In genomic region chr7:79319369-79319768, GRCh38 we compare ENCODE assay signal across 18 cellular contexts.
DNase-seq lines count a peak whose midpoint lies in the region; ATAC-seq and TF ChIP-seq lines count a peak whose summit lies in the region.
"Had no signal": no experiment of that assay in that cellular context is flagged by ENCODE, and none has a peak within 500 bp of the region (broad histone marks: within the 10 kb centered on the region; RNA-seq: fewer than 3 reads in every experiment).

No MANE protein-coding gene starts in this region.

- no peak overlapping the region for H2AFZ ChIP-seq in GM23248
- H2AFZ ChIP-seq: PC-9 had no signal

- no peaks in the 10 kb centered on the region for H4K20me1 ChIP-seq in GM23248 (ENCODE audit: insufficient read depth)

- no peak overlapping the region for H3K4me2 ChIP-seq in GM23248 (ENCODE audit: unreplicated experiment)
- H3K4me2 ChIP-seq: PC-9 had no signal

- DNase-seq in GM23248, result peak; percentile 21
- peak; percentile 27 for DNase-seq in amniotic epithelial cell (ENCODE audit: low read depth)
- DNase-seq in fibroblast of pulmonary artery (ENCODE audit: low read depth), result peak; percentile 20
- no peak for DNase-seq in upper lobe of right lung
- no peak for DNase-seq in NCI-H1694 (lab: John Stamatoyannopoulos, UW)
- DNase-seq: DND-41, HCEC 1CT, Karpas-422, NCI-H1436, NCI-H2029, NCI-H345, NCI-H526, PC-9, SJCRH30 had no signal

- H3K36me3 ChIP-seq in GM23248 (ENCODE audit: low read depth) (no peaks in the 10 kb centered on the region), upper lobe of right lung (no peaks in the 10 kb centered on the region)
- H3K36me3 ChIP-seq: SJCRH30 had no signal

- in situ Hi-C loops in GM23248 (cut with MboI), result no loop called here

- H3K9me3 ChIP-seq in GM23248 (ENCODE audit: low read depth) (no peaks in the 10 kb centered on the region), upper lobe of right lung (no peaks in the 10 kb centered on the region)
- H3K9me3 ChIP-seq: SJCRH30 had no signal

- H3K27ac ChIP-seq in GM23248 (no peak overlapping the region), upper lobe of right lung (no peak overlapping the region)
- H3K27ac ChIP-seq: C4-2B, PC-9, SJCRH30 had no signal

- peaks cover 7% of the 10 kb centered on the region; the same call in 1 of the 2 replicates for H3F3A ChIP-seq in GM23248 (ENCODE audit: insufficient read depth)

- H3K9me2 ChIP-seq in GM23248 (ENCODE audit: insufficient read depth), result no peaks in the 10 kb centered on the region

- TF ChIP-seq CTCF in fibroblast of pulmonary artery (IDR thresholded peaks at IDR 0.05; ENCODE audit: low read length, missing control alignments) (no peak), upper lobe of right lung (IDR thresholded peaks at IDR 0.05) (no peak)

- H3K9ac ChIP-seq in GM23248, result no peak overlapping the region

- H3K4me1 ChIP-seq in GM23248 (ENCODE audit: insufficient read depth), result peaks cover 10% of the 10 kb centered on the region
- no peaks in the 10 kb centered on the region for H3K4me1 ChIP-seq in upper lobe of right lung

- H3K79me2 ChIP-seq in GM23248 (ENCODE audit: insufficient read depth), result no peaks in the 10 kb centered on the region

- intact Hi-C loops in upper lobe of right lung (cut with DNase I), result no loop called here

- 94 to 100% methylated on average over 1 of the region's 1 CpG for WGBS in GM23248 (ENCODE audit: low coverage in 1 of 2, low lambda C conversion rate in 2 of 2, missing lambda C conversion rate in 2 of 2), 2 experiments

- H3K27me3 ChIP-seq in GM23248 (replicated peaks; ENCODE audit: insufficient read depth) (no peaks in the 10 kb centered on the region), upper lobe of right lung (no peaks in the 10 kb centered on the region)
- H3K27me3 ChIP-seq: SJCRH30 had no signal

- no peak overlapping the region for H3K4me3 ChIP-seq in GM23248
- no peak overlapping the region for H3K4me3 ChIP-seq in fibroblast of pulmonary artery (replicated peaks; ENCODE audit: low read depth, low read length)
- H3K4me3 ChIP-seq in upper lobe of right lung, result no peak overlapping the region
- H3K4me3 ChIP-seq: GM12878, PC-9, SJCRH30 had no signal

- ATAC-seq in upper lobe of right lung (peak; percentile 63), GM21619 (IDR thresholded peaks at IDR 0.05; ENCODE audit: unreplicated experiment) (no peak), HG03457 (IDR thresholded peaks at IDR 0.05; ENCODE audit: unreplicated experiment) (no peak)
- ATAC-seq: GM12878 had no signal

Comparison
In these comparisons a context has a peak if more than half of its experiments do, and no peak if none do; other contexts are left out.
1. DNase-seq: peak in GM23248 (single experiment), amniotic epithelial cell (single experiment) and fibroblast of pulmonary artery (single experiment); none in upper lobe of right lung (single experiment) and NCI-H1694 (single experiment).